In genomic region chr3:173893835-173894234, GRCh38 we compare ENCODE assay signal across 17 cellular contexts.
DNase-seq lines count a peak whose midpoint lies in the region; ATAC-seq lines count a peak whose summit lies in the region.
"Had no signal": no experiment of that assay in that cellular context is flagged by ENCODE, and none has a peak within 500 bp of the region (broad histone marks: within the 10 kb centered on the region; RNA-seq: fewer than 3 reads in every experiment).

No MANE protein-coding gene starts in this region.

- no peaks in the 10 kb centered on the region for H3K27me3 ChIP-seq in naive thymus-derived CD4-positive, alpha-beta T cell (ENCODE audit: control insufficient read depth in 2 of 2, insufficient read depth in 2 of 2, low read length in 2 of 2)
- H3K27me3 ChIP-seq: BLaER1 had no signal

- intact Hi-C loops in naive thymus-derived CD4-positive, alpha-beta T cell (cut with micrococcal nuclease): no loop called here

- H3K27ac Mint-ChIP-seq in stimulated activated memory B cell treated with anti-CD40 and anti-IgM and Interleukin-4, amounts not matched to agents 10 μg/mL and 1 μg/mL and 100 μg/mL, for 72 hours: no peak overlapping the region
- H3K27ac Mint-ChIP-seq in naive thymus-derived CD4-positive, alpha-beta T cell: no peak overlapping the region
- H3K27ac Mint-ChIP-seq: CD8-positive, alpha-beta memory T cell had no signal

- H3K9me3 Mint-ChIP-seq in stimulated activated memory B cell treated with anti-CD40 and anti-IgM and Interleukin-4, amounts not matched to agents 10 μg/mL and 1 μg/mL and 100 μg/mL, for 72 hours: peaks cover 8% of the 10 kb centered on the region
- H3K9me3 Mint-ChIP-seq in naive thymus-derived CD4-positive, alpha-beta T cell: peaks cover 0 to 17% (median 2%) of the 10 kb centered on the region in 11 donors
- H3K9me3 Mint-ChIP-seq: H9 had no signal

- no peaks in the 10 kb centered on the region for H3K36me3 Mint-ChIP-seq in stimulated activated memory B cell treated with anti-CD40 and anti-IgM and Interleukin-4, amounts not matched to agents 10 μg/mL and 1 μg/mL and 100 μg/mL, for 72 hours
- no peaks in the 10 kb centered on the region for H3K36me3 Mint-ChIP-seq in naive thymus-derived CD4-positive, alpha-beta T cell
- H3K36me3 Mint-ChIP-seq: CD8-positive, alpha-beta memory T cell had no signal

- H3K27me3 Mint-ChIP-seq in stimulated activated memory B cell treated with anti-CD40 and anti-IgM and Interleukin-4, amounts not matched to agents 10 μg/mL and 1 μg/mL and 100 μg/mL, for 72 hours: no peaks in the 10 kb centered on the region
- no peaks in the 10 kb centered on the region for H3K27me3 Mint-ChIP-seq in naive thymus-derived CD4-positive, alpha-beta T cell
- H3K27me3 Mint-ChIP-seq: CD8-positive, alpha-beta memory T cell had no signal

- H3K9me3 ChIP-seq in naive thymus-derived CD4-positive, alpha-beta T cell (ENCODE audit: control insufficient read depth in 2 of 3, low read length in 3 of 3): peaks cover 0 to 3% (median 0%) of the 10 kb centered on the region in 3 experiments
- H3K9me3 ChIP-seq: BLaER1, Caco-2 had no signal

- H3K4me1 ChIP-seq in naive thymus-derived CD4-positive, alpha-beta T cell (ENCODE audit: control insufficient read depth in 2 of 2, insufficient read depth in 2 of 2, low read length in 2 of 2): no peaks in the 10 kb centered on the region
- H3K4me1 ChIP-seq: BLaER1, Caco-2 had no signal

- POLR2A ChIA-PET in naive thymus-derived CD4-positive, alpha-beta T cell (lab: Charles Lee): no interaction called here

- H3K4me1 Mint-ChIP-seq in stimulated activated memory B cell treated with anti-CD40 and anti-IgM and Interleukin-4, amounts not matched to agents 10 μg/mL and 1 μg/mL and 100 μg/mL, for 72 hours: no peaks in the 10 kb centered on the region
- no peaks in the 10 kb centered on the region for H3K4me1 Mint-ChIP-seq in naive thymus-derived CD4-positive, alpha-beta T cell
- H3K4me1 Mint-ChIP-seq: CD8-positive, alpha-beta memory T cell had no signal

- ATAC-seq in stimulated activated memory B cell treated with anti-CD40 and anti-IgM and Interleukin-4, amounts not matched to agents 10 μg/mL and 1 μg/mL and 100 μg/mL, for 72 hours: no peak
- ATAC-seq in naive thymus-derived CD4-positive, alpha-beta T cell: no peak

- no peak overlapping the region for H3K4me3 Mint-ChIP-seq in stimulated activated memory B cell treated with anti-CD40 and anti-IgM and Interleukin-4, amounts not matched to agents 10 μg/mL and 1 μg/mL and 100 μg/mL, for 72 hours
- H3K4me3 Mint-ChIP-seq in naive thymus-derived CD4-positive, alpha-beta T cell: no peak overlapping the region
- H3K4me3 Mint-ChIP-seq: CD8-positive, alpha-beta memory T cell; H9 had no signal

- no peak overlapping the region for H3K4me3 ChIP-seq in naive thymus-derived CD4-positive, alpha-beta T cell (ENCODE audit: low read length)
- H3K4me3 ChIP-seq: BLaER1 had no signal

- peak; percentile 15 for DNase-seq in NOMO-1 treated with DMSO at 0.1 percent for 48 hours (lab: John Stamatoyannopoulos, UW; ENCODE audit: unreplicated experiment)
- DNase-seq in NOMO-1 treated with dmso at 0.1 percent for 144 hours (lab: John Stamatoyannopoulos, UW; ENCODE audit: unreplicated experiment): no peak
- peak; percentile 2 to 4 for DNase-seq in Kasumi-1 (lab: John Stamatoyannopoulos, UW)
- peak; percentile 54 for DNase-seq in RPMI8226
- no peak for DNase-seq in stimulated activated naive CD4-positive, alpha-beta T cell treated with Interleukin-2 at 50 U/mL for 16 hours (lab: John Stamatoyannopoulos, UW)
- DNase-seq in naive thymus-derived CD4-positive, alpha-beta T cell: no peak
- DNase-seq: 8988T; AML-193; Caco-2; CD8-positive, alpha-beta memory T cell; DND-41; GF-D8; GOT3; H9 had no signal

- CTCF ChIA-PET in naive thymus-derived CD4-positive, alpha-beta T cell (lab: Charles Lee): no interaction called here

- no peaks in the 10 kb centered on the region for H3K36me3 ChIP-seq in naive thymus-derived CD4-positive, alpha-beta T cell (ENCODE audit: control insufficient read depth in 2 of 3, insufficient read depth in 3 of 3, low read length in 3 of 3)
- H3K36me3 ChIP-seq: BLaER1 had no signal

- H3K27ac ChIP-seq in naive thymus-derived CD4-positive, alpha-beta T cell (ENCODE audit: low read depth, low read length): no peak overlapping the region
- H3K27ac ChIP-seq: BLaER1, HL-60 had no signal

Comparison
In these comparisons a context has a peak if more than half of its experiments do, and no peak if none do; other contexts are left out.
1. DNase-seq: peak in NOMO-1 treated with DMSO at 0.1 percent for 48 hours (single experiment), Kasumi-1 (2 of 2) and RPMI8226 (single experiment); none in NOMO-1 treated with dmso at 0.1 percent for 144 hours (single experiment), stimulated activated naive CD4-positive, alpha-beta T cell treated with Interleukin-2 at 50 U/mL for 16 hours (single experiment) and naive thymus-derived CD4-positive, alpha-beta T cell (0 of 9).